24 cellular contexts compared by ENCODE assay signal in genomic region chr5:39130716-39131115, GRCh38.
"Had no signal": no experiment of that assay in that cellular context is flagged by ENCODE, and none has a peak within 500 bp of the region (broad histone marks: within the 10 kb centered on the region; RNA-seq: fewer than 3 reads in every experiment).

No MANE protein-coding gene starts in this region.

- H3K4me3 ChIP-seq: coronary artery, esophagus squamous epithelium, gastrocnemius medialis, left lung, lung, pancreas, psoas muscle, right atrium auricular region, tibial artery had no signal

- H3K27me3 ChIP-seq: esophagus squamous epithelium, gastrocnemius medialis, left lung, right atrium auricular region, tibial artery had no signal

- H3K4me1 Mint-ChIP-seq: endodermal cell had no signal

- H3K27me3 Mint-ChIP-seq: activated CD4-positive, alpha-beta memory T cell treated with anti-CD3 and anti-CD28 coated beads, Interleukin-2, amount 10 ng/mL, durations not matched to agents 7 days and 5 days; naive thymus-derived CD8-positive, alpha-beta T cell had no signal

- H3K9me3 Mint-ChIP-seq: activated B cell treated with CpG ODN at 0.5 μM for 24 hours; activated CD4-positive, alpha-beta memory T cell treated with anti-CD3 and anti-CD28 coated beads, Interleukin-2, amount 10 ng/mL, durations not matched to agents 7 days and 5 days; activated naive CD4-positive, alpha-beta T cell treated with anti-CD3 and anti-CD28 coated beads, Interleukin-2, amount 50 U/mL, for 72 hours; activated T-helper 1 cell treated with anti-CD3 and anti-CD28 coated beads, Interleukin-12 subunit alpha, Interleukin-12 subunit beta, Interleukin-2, Interleukin-4 antibody, amounts not matched to agents 30 ng/mL and 10 ng/mL and 1 ng/mL, durations not matched to agents 14 hours and 24 hours and 36 hours; endodermal cell; naive thymus-derived CD8-positive, alpha-beta T cell had no signal

- H3K27ac Mint-ChIP-seq: activated B cell treated with CpG ODN at 0.5 μM for 24 hours; activated CD4-positive, alpha-beta memory T cell treated with anti-CD3 and anti-CD28 coated beads, Interleukin-2, amount 10 ng/mL, durations not matched to agents 7 days and 5 days; activated T-helper 1 cell treated with anti-CD3 and anti-CD28 coated beads, Interleukin-12 subunit alpha, Interleukin-12 subunit beta, Interleukin-2, Interleukin-4 antibody, amounts not matched to agents 30 ng/mL and 10 ng/mL and 1 ng/mL, durations not matched to agents 14 hours and 24 hours and 36 hours; endodermal cell had no signal

- H3K4me1 ChIP-seq: esophagus squamous epithelium, gastrocnemius medialis, left lung, pancreas, psoas muscle, right atrium auricular region, tibial artery had no signal

- DNase-seq: activated B cell treated with CpG ODN at 0.5 μM for 24 hours; activated CD4-positive, alpha-beta memory T cell treated with anti-CD3 and anti-CD28 coated beads, Interleukin-2, amount 10 ng/mL, durations not matched to agents 7 days and 5 days; activated CD4-positive, alpha-beta T cell treated with anti-CD3 and anti-CD28 coated beads for 48 hours; activated gamma-delta T cell; endodermal cell; esophagus squamous epithelium; gastrocnemius medialis; hippocampal formation; kidney glomerular epithelial cell; left lung; naive thymus-derived CD8-positive, alpha-beta T cell; pancreas; psoas muscle; stimulated activated CD4-positive, alpha-beta T cell treated with anti-CD3 and anti-CD28 coated beads, Interleukin-4, amount 100 ng/mL, for 4 hours; stimulated activated naive CD8-positive, alpha-beta T cell treated with anti-CD3 and anti-CD28 coated beads, Interleukin-15, Interleukin-2, amounts not matched to agents 100 U/mL and 50 U/mL, for 24 hours; substantia nigra; T-helper 1 cell; T-helper 9 cell; tibial artery had no signal

- H3K36me3 ChIP-seq: gastrocnemius medialis, pancreas, right atrium auricular region, tibial artery had no signal

- H3K27ac ChIP-seq: coronary artery, esophagus squamous epithelium, gastrocnemius medialis, left lung, pancreas, psoas muscle, right atrium auricular region, tibial artery had no signal

- H3K4me3 Mint-ChIP-seq: activated B cell treated with CpG ODN at 0.5 μM for 24 hours; activated CD4-positive, alpha-beta memory T cell treated with anti-CD3 and anti-CD28 coated beads, Interleukin-2, amount 10 ng/mL, durations not matched to agents 7 days and 5 days; activated T-helper 1 cell treated with anti-CD3 and anti-CD28 coated beads, Interleukin-12 subunit alpha, Interleukin-12 subunit beta, Interleukin-2, Interleukin-4 antibody, amounts not matched to agents 30 ng/mL and 10 ng/mL and 1 ng/mL, durations not matched to agents 14 hours and 24 hours and 36 hours; endodermal cell; naive thymus-derived CD8-positive, alpha-beta T cell had no signal

- H3K9me3 ChIP-seq: esophagus squamous epithelium, gastrocnemius medialis, left lung, pancreas, psoas muscle, right atrium auricular region, tibial artery had no signal

- ATAC-seq: activated naive CD4-positive, alpha-beta T cell treated with anti-CD3 and anti-CD28 coated beads, Interleukin-2, amount 50 U/mL, for 72 hours; gastrocnemius medialis; left lung; naive thymus-derived CD8-positive, alpha-beta T cell; pancreas; psoas muscle; stimulated activated naive CD8-positive, alpha-beta T cell treated with anti-CD3 and anti-CD28 coated beads, Interleukin-15, Interleukin-2, amounts not matched to agents 100 U/mL and 50 U/mL, for 24 hours had no signal
